18 cellular contexts compared by ENCODE assay signal in the genomic region with DNA sequence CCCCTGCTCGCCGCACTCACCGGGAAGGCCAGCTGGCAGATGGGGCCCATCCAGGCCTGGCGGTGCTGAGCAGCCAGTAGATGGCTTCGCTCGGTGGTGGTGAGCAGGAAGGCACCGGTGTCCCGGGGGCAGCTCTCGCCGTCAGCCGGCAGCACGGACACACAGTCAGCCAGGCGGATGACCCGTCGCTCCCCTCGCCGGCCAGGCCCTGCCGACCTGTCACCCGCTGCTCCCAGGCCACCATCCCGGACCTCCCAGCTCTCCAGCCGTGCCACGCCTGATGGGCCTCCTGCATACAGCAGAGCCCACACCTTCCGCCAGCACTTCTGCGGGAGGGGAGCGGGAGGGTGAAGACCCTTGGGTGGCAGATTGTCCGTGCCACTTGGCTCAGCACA. TPM values are rescaled to one million over a fixed set of nuclear protein-coding genes. Genes with fewer than 3 reads are reported as not detected.
DNase-seq lines count a peak whose midpoint lies in the region; ATAC-seq and TF ChIP-seq lines count a peak whose summit lies in the region.
"Had no signal": no experiment of that assay in that cellular context is flagged by ENCODE, and none has a peak within 500 bp of the region (broad histone marks: within the 10 kb centered on the region; RNA-seq: fewer than 3 reads in every experiment).

No MANE protein-coding gene starts in this region.

- no peak overlapping the region for H3K27ac Mint-ChIP-seq in T-helper 17 cell
- peak overlapping the region; percentile 95 for H3K27ac Mint-ChIP-seq in memory B cell
- H3K27ac Mint-ChIP-seq: T-cell had no signal

- peak; percentile 21 for TF ChIP-seq POLR2A in GM18526 (IDR thresholded peaks at IDR 0.05; ENCODE audit: extremely low read depth, insufficient read length)
- no peak for TF ChIP-seq POLR2A in tibial nerve (IDR thresholded peaks at IDR 0.05)

- H3K27me3 Mint-ChIP-seq in T-helper 17 cell (no peaks in the 10 kb centered on the region), memory B cell (no peaks in the 10 kb centered on the region)
- H3K27me3 Mint-ChIP-seq: effector memory CD8-positive, alpha-beta T cell; T-cell had no signal

- H3K4me3 ChIP-seq in tibial nerve (peak overlapping the region in 3 of 4 donors; percentile 22 to 45 (median 37)), H7 (ENCODE audit: insufficient read depth, low read depth, low read length) (no peak overlapping the region)

- no peaks in the 10 kb centered on the region for H3K9me3 Mint-ChIP-seq in memory B cell
- H3K9me3 Mint-ChIP-seq: effector memory CD8-positive, alpha-beta T cell; neural crest cell; T-cell had no signal

- no peaks in the 10 kb centered on the region for H3K9me3 ChIP-seq in T-helper 17 cell (ENCODE audit: control insufficient read depth, low read length, poor library complexity, severe bottlenecking)
- H3K9me3 ChIP-seq in tibial nerve, result no peaks in the 10 kb centered on the region

- H3K4me1 Mint-ChIP-seq in T-helper 17 cell (peaks cover 8% of the 10 kb centered on the region), memory B cell (peaks cover 44% of the 10 kb centered on the region)

- ATAC-seq in T-helper 17 cell (no peak), memory B cell (ENCODE audit: low read depth) (no peak)
- ATAC-seq: activated CD4-positive, CD25-positive, alpha-beta regulatory T cell treated with anti-CD3 and anti-CD28 coated beads, Interleukin-2, amount 50 U/mL, for 24 hours; effector memory CD8-positive, alpha-beta T cell; sciatic nerve; T-cell had no signal

- no peak for TF ChIP-seq EP300 in tibial nerve (IDR thresholded peaks at IDR 0.05)

- 85 to 87% methylated on average over 7 to 22 of the region's 26 CpGs for WGBS in tibial nerve, 2 donors

- TF ChIP-seq CTCF in tibial nerve (IDR thresholded peaks at IDR 0.05), result no peak

- H3K27me3 ChIP-seq in tibial nerve (no peaks in the 10 kb centered on the region), H7 (ENCODE audit: control insufficient read depth, insufficient read depth, low read length) (no peaks in the 10 kb centered on the region)
- H3K27me3 ChIP-seq: brain microvascular endothelial cell had no signal

- H3K4me1 ChIP-seq in tibial nerve, result peaks cover 0 to 16% (median 2%) of the 10 kb centered on the region in 4 donors

- H3K4me3 Mint-ChIP-seq in T-helper 17 cell (peak overlapping the region; percentile 67), memory B cell (peak overlapping the region; percentile 96)

- peak overlapping the region in 1 of 4 donors; percentile 71 for H3K27ac ChIP-seq in tibial nerve
- H3K27ac ChIP-seq: brain microvascular endothelial cell had no signal

- H3K36me3 ChIP-seq in tibial nerve (peaks cover 2 to 54% (median 13%) of the 10 kb centered on the region in 3 donors), H7 (replicated peaks; ENCODE audit: control insufficient read depth, insufficient read depth, low read length) (peaks cover 16% of the 10 kb centered on the region)

- DNase-seq in T-helper 17 cell (no peak), memory B cell (ENCODE audit: low spot score in 2 of 2) (no peak), tibial nerve (ENCODE audit: low spot score in 2 of 2) (no peak), kidney glomerular epithelial cell (lab: John Stamatoyannopoulos, UW) (no peak), DMS 273 treated with DMSO at 0.1 percent for 48 hours (lab: John Stamatoyannopoulos, UW) (no peak), H7 (no peak)
- DNase-seq: activated CD8-positive, alpha-beta memory T cell treated with anti-CD3 and anti-CD28 coated beads, Interleukin-2, amount 50 U/mL, for 4 hours; activated naive CD4-positive, alpha-beta T cell treated with anti-CD3 and anti-CD28 coated beads, Interleukin-2, amount 50 U/mL, for 16 hours; brain microvascular endothelial cell; C1 segment of cervical spinal cord; effector memory CD8-positive, alpha-beta T cell; NCI-H2081 treated with DMSO at 0.1 percent for 48 hours; stimulated activated CD4-positive, alpha-beta T cell treated with anti-CD3 and anti-CD28 coated beads, Interleukin-4, amount 100 ng/mL, for 4 hours; T-cell had no signal

- peaks cover 2% of the 10 kb centered on the region for H3K36me3 Mint-ChIP-seq in T-helper 17 cell (ENCODE audit: low read depth)
- H3K36me3 Mint-ChIP-seq in memory B cell, result peaks cover 25% of the 10 kb centered on the region

RNA-seq across cellular contexts. Expression of a gene that starts 1.4 kb away (rescaled TPM):
- total RNA-seq in T-helper 17 cell, result 1 to 10 TPM; 5.1 to 8.0 TPM
- 10 to 100 TPM in 3 of 4 donors, 1 to 10 TPM in 1; 7.8 to 20.1 (median 11.5) TPM for total RNA-seq in tibial nerve
- total RNA-seq in H7 (2014; rRNA removed; shearing (Covaris generic)), result 0.76 and 3.2 TPM in 2 replicates

RNA-seq across cellular contexts. Expression of a gene that starts 8.5 kb away (rescaled TPM):
- total RNA-seq in T-helper 17 cell (10 to 100 TPM; 58.6 to 66.9 TPM), tibial nerve (100 to 1,000 TPM in 2 of 4 donors, 10 to 100 TPM in 2; 85.3 to 139 (median 105) TPM)
- total RNA-seq in H7 (2014; rRNA removed; shearing (Covaris generic)), result 96.5 and 106 TPM in 2 replicates

RNA-seq across cellular contexts. Expression of a gene that starts 10.8 kb away (rescaled TPM):
- total RNA-seq in T-helper 17 cell (10 to 100 TPM in 1 of 2 donors, 1 to 10 TPM in 1; 6.8 to 16.2 TPM), tibial nerve (100 to 1,000 TPM in 1 of 4 donors, 10 to 100 TPM in 3; 78.0 to 138 (median 89.9) TPM)
- total RNA-seq in H7 (2014; rRNA removed; shearing (Covaris generic)), result 71.9 and 97.3 TPM in 2 replicates

RNA-seq across cellular contexts. Expression of a gene that starts 34.8 kb away (rescaled TPM):
- 1 to 10 TPM; 1.2 to 5.0 TPM for total RNA-seq in T-helper 17 cell
- total RNA-seq in tibial nerve, result 100 to 1,000 TPM in 3 of 4 donors, 10 to 100 TPM in 1; 89.8 to 139 (median 111) TPM
- 165 and 216 TPM in 2 replicates for total RNA-seq in H7 (2014; rRNA removed; shearing (Covaris generic))

RNA-seq across cellular contexts. Expression of a gene that starts 46.1 kb away (rescaled TPM):
- total RNA-seq in T-helper 17 cell (100 to 1,000 TPM; 143 to 167 TPM), tibial nerve (100 to 1,000 TPM in 3 of 4 donors, 10 to 100 TPM in 1; 82.4 to 152 (median 115) TPM)
- total RNA-seq in H7 (2014; rRNA removed; shearing (Covaris generic)), result 70.2 and 80.0 TPM in 2 replicates
